In the genomic region with DNA sequence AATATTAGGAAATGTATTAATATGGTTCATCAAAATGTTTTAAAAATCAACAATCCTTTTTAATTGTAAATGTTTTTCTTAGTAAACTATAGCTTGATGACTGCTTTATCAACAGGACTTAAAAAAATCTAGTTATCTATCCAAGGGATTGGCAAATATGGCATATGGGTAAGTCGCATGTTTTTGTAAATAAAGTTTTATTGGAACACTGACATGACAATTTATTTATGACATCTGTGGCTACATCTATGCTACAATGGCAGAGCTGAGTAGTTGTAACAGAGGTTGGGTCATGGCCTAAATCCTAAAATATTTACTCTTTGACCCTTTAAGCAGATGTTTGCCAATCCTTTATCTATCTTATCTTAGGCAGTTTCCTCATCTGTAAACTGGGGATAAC, we compare ENCODE assay signal across 2 cellular contexts.
TF ChIP-seq lines count a peak whose summit lies in the region.

No MANE protein-coding gene starts in this region.

TF ChIP-seq in HCT116, 20 proteins besides CTCF, POLR2A, EP300 and RAD21 (continued from another document):
- TF ChIP-seq, protein P1, sequence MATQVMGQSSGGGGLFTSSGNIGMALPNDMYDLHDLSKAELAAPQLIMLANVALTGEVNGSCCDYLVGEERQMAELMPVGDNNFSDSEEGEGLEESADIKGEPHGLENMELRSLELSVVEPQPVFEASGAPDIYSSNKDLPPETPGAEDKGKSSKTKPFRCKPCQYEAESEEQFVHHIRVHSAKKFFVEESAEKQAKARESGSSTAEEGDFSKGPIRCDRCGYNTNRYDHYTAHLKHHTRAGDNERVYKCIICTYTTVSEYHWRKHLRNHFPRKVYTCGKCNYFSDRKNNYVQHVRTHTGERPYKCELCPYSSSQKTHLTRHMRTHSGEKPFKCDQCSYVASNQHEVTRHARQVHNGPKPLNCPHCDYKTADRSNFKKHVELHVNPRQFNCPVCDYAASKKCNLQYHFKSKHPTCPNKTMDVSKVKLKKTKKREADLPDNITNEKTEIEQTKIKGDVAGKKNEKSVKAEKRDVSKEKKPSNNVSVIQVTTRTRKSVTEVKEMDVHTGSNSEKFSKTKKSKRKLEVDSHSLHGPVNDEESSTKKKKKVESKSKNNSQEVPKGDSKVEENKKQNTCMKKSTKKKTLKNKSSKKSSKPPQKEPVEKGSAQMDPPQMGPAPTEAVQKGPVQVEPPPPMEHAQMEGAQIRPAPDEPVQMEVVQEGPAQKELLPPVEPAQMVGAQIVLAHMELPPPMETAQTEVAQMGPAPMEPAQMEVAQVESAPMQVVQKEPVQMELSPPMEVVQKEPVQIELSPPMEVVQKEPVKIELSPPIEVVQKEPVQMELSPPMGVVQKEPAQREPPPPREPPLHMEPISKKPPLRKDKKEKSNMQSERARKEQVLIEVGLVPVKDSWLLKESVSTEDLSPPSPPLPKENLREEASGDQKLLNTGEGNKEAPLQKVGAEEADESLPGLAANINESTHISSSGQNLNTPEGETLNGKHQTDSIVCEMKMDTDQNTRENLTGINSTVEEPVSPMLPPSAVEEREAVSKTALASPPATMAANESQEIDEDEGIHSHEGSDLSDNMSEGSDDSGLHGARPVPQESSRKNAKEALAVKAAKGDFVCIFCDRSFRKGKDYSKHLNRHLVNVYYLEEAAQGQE (IDR thresholded peaks at IDR 0.05; ENCODE audit: low read depth) = no peak
- TF ChIP-seq EGR1 (IDR thresholded peaks at IDR 0.05; ENCODE audit: low read depth) (no peak), CBX3 (IDR thresholded peaks at IDR 0.05; ENCODE audit: low read depth) (no peak), YY1 (IDR thresholded peaks at IDR 0.05; ENCODE audit: extremely low read depth, insufficient replicate concordance, low read depth, low read length) (no peak), JUND (IDR thresholded peaks at IDR 0.05) (no peak), SIN3A (IDR thresholded peaks at IDR 0.05; ENCODE audit: low read depth) (no peak), ZFX (IDR thresholded peaks at IDR 0.05) (no peak), SRF (IDR thresholded peaks at IDR 0.05; ENCODE audit: low read depth) (no peak), TCF7L2 (IDR thresholded peaks at IDR 0.05; ENCODE audit: borderline replicate concordance, extremely low read depth, insufficient read depth, insufficient read length) (no peak), EZH2 (IDR thresholded peaks at IDR 0.05) (no peak), FOSL1 (IDR thresholded peaks at IDR 0.05; ENCODE audit: low read depth) (no peak), EZH2phosphoT487 (IDR thresholded peaks at IDR 0.05; ENCODE audit: borderline replicate concordance) (no peak), POLR2AphosphoS5 (IDR thresholded peaks at IDR 0.05; ENCODE audit: low read depth, low read length) (no peak)
- TF ChIP-seq, protein P2, sequence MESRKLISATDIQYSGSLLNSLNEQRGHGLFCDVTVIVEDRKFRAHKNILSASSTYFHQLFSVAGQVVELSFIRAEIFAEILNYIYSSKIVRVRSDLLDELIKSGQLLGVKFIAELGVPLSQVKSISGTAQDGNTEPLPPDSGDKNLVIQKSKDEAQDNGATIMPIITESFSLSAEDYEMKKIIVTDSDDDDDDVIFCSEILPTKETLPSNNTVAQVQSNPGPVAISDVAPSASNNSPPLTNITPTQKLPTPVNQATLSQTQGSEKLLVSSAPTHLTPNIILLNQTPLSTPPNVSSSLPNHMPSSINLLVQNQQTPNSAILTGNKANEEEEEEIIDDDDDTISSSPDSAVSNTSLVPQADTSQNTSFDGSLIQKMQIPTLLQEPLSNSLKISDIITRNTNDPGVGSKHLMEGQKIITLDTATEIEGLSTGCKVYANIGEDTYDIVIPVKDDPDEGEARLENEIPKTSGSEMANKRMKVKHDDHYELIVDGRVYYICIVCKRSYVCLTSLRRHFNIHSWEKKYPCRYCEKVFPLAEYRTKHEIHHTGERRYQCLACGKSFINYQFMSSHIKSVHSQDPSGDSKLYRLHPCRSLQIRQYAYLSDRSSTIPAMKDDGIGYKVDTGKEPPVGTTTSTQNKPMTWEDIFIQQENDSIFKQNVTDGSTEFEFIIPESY (IDR thresholded peaks at IDR 0.05; ENCODE audit: extremely low read depth, insufficient replicate concordance, low read length) = no peak
- TF ChIP-seq, protein P3, sequence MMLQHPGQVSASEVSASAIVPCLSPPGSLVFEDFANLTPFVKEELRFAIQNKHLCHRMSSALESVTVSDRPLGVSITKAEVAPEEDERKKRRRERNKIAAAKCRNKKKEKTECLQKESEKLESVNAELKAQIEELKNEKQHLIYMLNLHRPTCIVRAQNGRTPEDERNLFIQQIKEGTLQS (IDR thresholded peaks at IDR 0.05) = no peak

TF ChIP-seq in K562, 482 proteins besides CTCF, POLR2A, EP300 and RAD21 (continued from another document):
- TF ChIP-seq, protein P4, sequence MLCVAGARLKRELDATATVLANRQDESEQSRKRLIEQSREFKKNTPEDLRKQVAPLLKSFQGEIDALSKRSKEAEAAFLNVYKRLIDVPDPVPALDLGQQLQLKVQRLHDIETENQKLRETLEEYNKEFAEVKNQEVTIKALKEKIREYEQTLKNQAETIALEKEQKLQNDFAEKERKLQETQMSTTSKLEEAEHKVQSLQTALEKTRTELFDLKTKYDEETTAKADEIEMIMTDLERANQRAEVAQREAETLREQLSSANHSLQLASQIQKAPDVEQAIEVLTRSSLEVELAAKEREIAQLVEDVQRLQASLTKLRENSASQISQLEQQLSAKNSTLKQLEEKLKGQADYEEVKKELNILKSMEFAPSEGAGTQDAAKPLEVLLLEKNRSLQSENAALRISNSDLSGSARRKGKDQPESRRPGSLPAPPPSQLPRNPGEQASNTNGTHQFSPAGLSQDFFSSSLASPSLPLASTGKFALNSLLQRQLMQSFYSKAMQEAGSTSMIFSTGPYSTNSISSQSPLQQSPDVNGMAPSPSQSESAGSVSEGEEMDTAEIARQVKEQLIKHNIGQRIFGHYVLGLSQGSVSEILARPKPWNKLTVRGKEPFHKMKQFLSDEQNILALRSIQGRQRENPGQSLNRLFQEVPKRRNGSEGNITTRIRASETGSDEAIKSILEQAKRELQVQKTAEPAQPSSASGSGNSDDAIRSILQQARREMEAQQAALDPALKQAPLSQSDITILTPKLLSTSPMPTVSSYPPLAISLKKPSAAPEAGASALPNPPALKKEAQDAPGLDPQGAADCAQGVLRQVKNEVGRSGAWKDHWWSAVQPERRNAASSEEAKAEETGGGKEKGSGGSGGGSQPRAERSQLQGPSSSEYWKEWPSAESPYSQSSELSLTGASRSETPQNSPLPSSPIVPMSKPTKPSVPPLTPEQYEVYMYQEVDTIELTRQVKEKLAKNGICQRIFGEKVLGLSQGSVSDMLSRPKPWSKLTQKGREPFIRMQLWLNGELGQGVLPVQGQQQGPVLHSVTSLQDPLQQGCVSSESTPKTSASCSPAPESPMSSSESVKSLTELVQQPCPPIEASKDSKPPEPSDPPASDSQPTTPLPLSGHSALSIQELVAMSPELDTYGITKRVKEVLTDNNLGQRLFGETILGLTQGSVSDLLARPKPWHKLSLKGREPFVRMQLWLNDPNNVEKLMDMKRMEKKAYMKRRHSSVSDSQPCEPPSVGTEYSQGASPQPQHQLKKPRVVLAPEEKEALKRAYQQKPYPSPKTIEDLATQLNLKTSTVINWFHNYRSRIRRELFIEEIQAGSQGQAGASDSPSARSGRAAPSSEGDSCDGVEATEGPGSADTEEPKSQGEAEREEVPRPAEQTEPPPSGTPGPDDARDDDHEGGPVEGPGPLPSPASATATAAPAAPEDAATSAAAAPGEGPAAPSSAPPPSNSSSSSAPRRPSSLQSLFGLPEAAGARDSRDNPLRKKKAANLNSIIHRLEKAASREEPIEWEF (CRISPR knock-in tag; IDR thresholded peaks at IDR 0.05) = no peak
- TF ChIP-seq, protein P5, sequence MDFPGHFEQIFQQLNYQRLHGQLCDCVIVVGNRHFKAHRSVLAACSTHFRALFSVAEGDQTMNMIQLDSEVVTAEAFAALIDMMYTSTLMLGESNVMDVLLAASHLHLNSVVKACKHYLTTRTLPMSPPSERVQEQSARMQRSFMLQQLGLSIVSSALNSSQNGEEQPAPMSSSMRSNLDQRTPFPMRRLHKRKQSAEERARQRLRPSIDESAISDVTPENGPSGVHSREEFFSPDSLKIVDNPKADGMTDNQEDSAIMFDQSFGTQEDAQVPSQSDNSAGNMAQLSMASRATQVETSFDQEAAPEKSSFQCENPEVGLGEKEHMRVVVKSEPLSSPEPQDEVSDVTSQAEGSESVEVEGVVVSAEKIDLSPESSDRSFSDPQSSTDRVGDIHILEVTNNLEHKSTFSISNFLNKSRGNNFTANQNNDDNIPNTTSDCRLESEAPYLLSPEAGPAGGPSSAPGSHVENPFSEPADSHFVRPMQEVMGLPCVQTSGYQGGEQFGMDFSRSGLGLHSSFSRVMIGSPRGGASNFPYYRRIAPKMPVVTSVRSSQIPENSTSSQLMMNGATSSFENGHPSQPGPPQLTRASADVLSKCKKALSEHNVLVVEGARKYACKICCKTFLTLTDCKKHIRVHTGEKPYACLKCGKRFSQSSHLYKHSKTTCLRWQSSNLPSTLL (IDR thresholded peaks at IDR 0.05) = no peak
- TF ChIP-seq YY1 (IDR thresholded peaks at IDR 0.05; ENCODE audit: borderline replicate concordance in 1 of 3, control insufficient read depth in 1 of 3, extremely low read depth in 1 of 3, insufficient read depth in 3 of 3, insufficient read length in 1 of 3, insufficient replicate concordance in 2 of 3, low read depth in 1 of 3, low read length in 2 of 3) = no peak
- no peak for TF ChIP-seq BMI1 (IDR thresholded peaks at IDR 0.05; ENCODE audit: low read length)
- TF ChIP-seq, protein P6, sequence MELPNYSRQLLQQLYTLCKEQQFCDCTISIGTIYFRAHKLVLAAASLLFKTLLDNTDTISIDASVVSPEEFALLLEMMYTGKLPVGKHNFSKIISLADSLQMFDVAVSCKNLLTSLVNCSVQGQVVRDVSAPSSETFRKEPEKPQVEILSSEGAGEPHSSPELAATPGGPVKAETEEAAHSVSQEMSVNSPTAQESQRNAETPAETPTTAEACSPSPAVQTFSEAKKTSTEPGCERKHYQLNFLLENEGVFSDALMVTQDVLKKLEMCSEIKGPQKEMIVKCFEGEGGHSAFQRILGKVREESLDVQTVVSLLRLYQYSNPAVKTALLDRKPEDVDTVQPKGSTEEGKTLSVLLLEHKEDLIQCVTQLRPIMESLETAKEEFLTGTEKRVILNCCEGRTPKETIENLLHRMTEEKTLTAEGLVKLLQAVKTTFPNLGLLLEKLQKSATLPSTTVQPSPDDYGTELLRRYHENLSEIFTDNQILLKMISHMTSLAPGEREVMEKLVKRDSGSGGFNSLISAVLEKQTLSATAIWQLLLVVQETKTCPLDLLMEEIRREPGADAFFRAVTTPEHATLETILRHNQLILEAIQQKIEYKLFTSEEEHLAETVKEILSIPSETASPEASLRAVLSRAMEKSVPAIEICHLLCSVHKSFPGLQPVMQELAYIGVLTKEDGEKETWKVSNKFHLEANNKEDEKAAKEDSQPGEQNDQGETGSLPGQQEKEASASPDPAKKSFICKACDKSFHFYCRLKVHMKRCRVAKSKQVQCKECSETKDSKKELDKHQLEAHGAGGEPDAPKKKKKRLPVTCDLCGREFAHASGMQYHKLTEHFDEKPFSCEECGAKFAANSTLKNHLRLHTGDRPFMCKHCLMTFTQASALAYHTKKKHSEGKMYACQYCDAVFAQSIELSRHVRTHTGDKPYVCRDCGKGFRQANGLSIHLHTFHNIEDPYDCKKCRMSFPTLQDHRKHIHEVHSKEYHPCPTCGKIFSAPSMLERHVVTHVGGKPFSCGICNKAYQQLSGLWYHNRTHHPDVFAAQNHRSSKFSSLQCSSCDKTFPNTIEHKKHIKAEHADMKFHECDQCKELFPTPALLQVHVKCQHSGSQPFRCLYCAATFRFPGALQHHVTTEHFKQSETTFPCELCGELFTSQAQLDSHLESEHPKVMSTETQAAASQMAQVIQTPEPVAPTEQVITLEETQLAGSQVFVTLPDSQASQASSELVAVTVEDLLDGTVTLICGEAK (IDR thresholded peaks at IDR 0.05) = peak; percentile 94
- TF ChIP-seq, protein P6 (CRISPR knock-in tag; IDR thresholded peaks at IDR 0.05) = peak; percentile 92
- no peak for TF ChIP-seq CBX5 (IDR thresholded peaks at IDR 0.05; ENCODE audit: borderline replicate concordance, low read depth)
- no peak for TF ChIP-seq ZNF584 (CRISPR knock-in tag; IDR thresholded peaks at IDR 0.05; ENCODE audit: low read depth)
- no peak for TF ChIP-seq MAFG (tag; conservative IDR thresholded peaks at IDR 0.05)
- no peak for TF ChIP-seq TAF7 (tag; IDR thresholded peaks at IDR 0.05)
- 0 out of 2 replicates have a peak, but pooled peaks have one; percentile 4 for TF ChIP-seq CBFA2T3 (IDR thresholded peaks at IDR 0.05)
